ENCODE assay signal across 18 cellular contexts in genomic region chr9:137267933-137268355, GRCh38. TPM values are rescaled to one million over a fixed set of nuclear protein-coding genes. Genes with fewer than 3 reads are reported as not detected.
DNase-seq lines count a peak whose midpoint lies in the region; ATAC-seq, FAIRE-seq and TF ChIP-seq lines count a peak whose summit lies in the region.
"Had no signal": no experiment of that assay in that cellular context is flagged by ENCODE, and none has a peak within 500 bp of the region (broad histone marks: within the 10 kb centered on the region; RNA-seq: fewer than 3 reads in every experiment).

No MANE protein-coding gene starts in this region.

- H3K4me2 ChIP-seq in K562 (ENCODE audit: insufficient read depth, low read length): no peak overlapping the region; the same call in 1 of the 2 replicates
- no peak overlapping the region for H3K4me2 ChIP-seq in neuronal stem cell (ENCODE audit: insufficient read depth, low read length, poor library complexity, severe bottlenecking)

- no TSS peak for BruUV-seq in K562 (replicated peaks; lab: Mats Ljungman, UMichigan)

- H3K4ac ChIP-seq in neuronal stem cell (ENCODE audit: low read length): no peak overlapping the region

- H3K27me3 ChIP-seq in K562 (ENCODE audit: control insufficient read depth in 2 of 2, insufficient read depth in 2 of 2, low read length in 2 of 2) (no peaks in the 10 kb centered on the region), gastrocnemius medialis (no peaks in the 10 kb centered on the region), neuronal stem cell (ENCODE audit: control insufficient read depth in 3 of 3, insufficient read depth in 3 of 3, low read depth in 1 of 3, low read length in 3 of 3) (no peaks in the 10 kb centered on the region)

- TF ChIP-seq CTCF in K562 (IDR thresholded peaks at IDR 0.05 in 2 of 3, conservative IDR thresholded peaks at IDR 0.05 in 1 of 3; ENCODE audit: insufficient read depth in 2 of 3, low read depth in 1 of 3, low read length in 3 of 3) (no peak), gastrocnemius medialis (IDR thresholded peaks at IDR 0.05 in 4 of 5, conservative IDR thresholded peaks at IDR 0.05 in 1 of 5) (no peak)

- WGBS in K562 (ENCODE audit: insufficient coverage, low coverage, missing lambda C conversion rate): 70% methylated on average over 4 of the region's 6 CpGs
- no CpG with 5 or more reads among the region's 6 CpGs for WGBS in neuronal stem cell (ENCODE audit: extremely low coverage in 2 of 2, insufficient read length in 2 of 2, insufficient replicate concordance in 1 of 2), 2 donors

- FAIRE-seq in K562 (lab: Jason Lieb, UNC): no peak
- FAIRE-seq: HTR-8/SVneo had no signal

- peaks cover 8% of the 10 kb centered on the region for H3K79me1 ChIP-seq in neuronal stem cell (ENCODE audit: low read depth, low read length)

- peaks cover 80% of the 10 kb centered on the region for H3K36me3 ChIP-seq in K562 (ENCODE audit: control insufficient read depth, insufficient read depth, low read length)
- peaks cover 0 to 41% of the 10 kb centered on the region in 2 donors for H3K36me3 ChIP-seq in gastrocnemius medialis
- H3K36me3 ChIP-seq in neuronal stem cell (replicated peaks in 1 of 2; ENCODE audit: control insufficient read depth in 2 of 2, insufficient read depth in 2 of 2, low read length in 2 of 2): peaks cover 43 to 88% of the 10 kb centered on the region in 2 donors

- no peak overlapping the region for H3K18ac ChIP-seq in neuronal stem cell (ENCODE audit: low read length)

- H3K4me1 ChIP-seq in K562 (replicated peaks in 1 of 2; ENCODE audit: control insufficient read depth in 2 of 2, insufficient read depth in 2 of 2, low read length in 2 of 2) (peaks cover 20 to 66% of the 10 kb centered on the region in 2 experiments), gastrocnemius medialis (peaks cover 24 to 27% of the 10 kb centered on the region in 2 donors), neuronal stem cell (ENCODE audit: control insufficient read depth in 2 of 2, insufficient read depth in 1 of 2, low read depth in 1 of 2, low read length in 2 of 2) (no peaks in the 10 kb centered on the region)

- H3K79me2 ChIP-seq in K562 (ENCODE audit: control insufficient read depth, insufficient read depth, low read length): peaks cover 10% of the 10 kb centered on the region; the same call in 2 of the 3 replicates

- H3K23ac ChIP-seq in neuronal stem cell (ENCODE audit: low read depth, low read length, poor library complexity): no peak overlapping the region

- no peak overlapping the region for H2BK120ac ChIP-seq in neuronal stem cell (ENCODE audit: low read depth, low read length)

- H3K9me3 Mint-ChIP-seq in stimulated activated naive CD8-positive, alpha-beta T cell treated with anti-CD3 and anti-CD28 coated beads, Interleukin-15, amount 100 ng/mL, for 72 hours: no peaks in the 10 kb centered on the region
- H3K9me3 Mint-ChIP-seq: immature natural killer cell had no signal

- TF ChIP-seq RAD21 in K562 (CRISPR knock-in tag; conservative IDR thresholded peaks at IDR 0.05 in 1 of 2, IDR thresholded peaks at IDR 0.05 in 1 of 2): no peak

- H3K4me3 Mint-ChIP-seq in stimulated activated naive CD8-positive, alpha-beta T cell treated with anti-CD3 and anti-CD28 coated beads, Interleukin-15, amount 100 ng/mL, for 72 hours: no peak overlapping the region
- H3K4me3 Mint-ChIP-seq: immature natural killer cell had no signal

- no peaks in the 10 kb centered on the region for H3K9me1 ChIP-seq in K562 (ENCODE audit: control insufficient read depth, insufficient read depth, low read length)

- H3K4me1 Mint-ChIP-seq in stimulated activated naive CD8-positive, alpha-beta T cell treated with anti-CD3 and anti-CD28 coated beads, Interleukin-15, amount 100 ng/mL, for 72 hours: peaks cover 25% of the 10 kb centered on the region

- no peak overlapping the region for H4K91ac ChIP-seq in neuronal stem cell (ENCODE audit: low read depth, low read length, poor library complexity)

- no peaks in the 10 kb centered on the region for H4K20me1 ChIP-seq in K562 (replicated peaks; ENCODE audit: control insufficient read depth, insufficient read depth, low read length)

- ATAC-seq in HG03175 (IDR thresholded peaks at IDR 0.05; ENCODE audit: unreplicated experiment) (peak; percentile 40), K562 (peak; percentile 70), gastrocnemius medialis (no peak), HG03045 (IDR thresholded peaks at IDR 0.05; ENCODE audit: unreplicated experiment) (no peak)
- ATAC-seq in stimulated activated naive CD8-positive, alpha-beta T cell treated with anti-CD3 and anti-CD28 coated beads, Interleukin-15, amount 100 ng/mL, for 72 hours: no peak

- H3K4me3 ChIP-seq in K562 (no peak overlapping the region), gastrocnemius medialis (peak overlapping the region; percentile 59 to 60 (median 60)), neuronal stem cell (ENCODE audit: low read length in 2 of 2) (no peak overlapping the region)

- no peak overlapping the region for H2BK15ac ChIP-seq in neuronal stem cell (ENCODE audit: low read length)

- in situ Hi-C loops in K562 (cut with MboI) (no loop called here), gastrocnemius medialis (cut with MboI; ENCODE audit: low sequenced_read_pairs in 4 of 4) (no loop called here)

- H3K9me3 ChIP-seq in K562 (replicated peaks; ENCODE audit: control insufficient read depth, insufficient read depth, low read depth, low read length) (no peaks in the 10 kb centered on the region), gastrocnemius medialis (no peaks in the 10 kb centered on the region), neuronal stem cell (replicated peaks in 1 of 2; ENCODE audit: control insufficient read depth in 2 of 2, insufficient read depth in 1 of 2, low read depth in 1 of 2, low read length in 2 of 2) (no peaks in the 10 kb centered on the region)

- no peak overlapping the region for H3K14ac ChIP-seq in neuronal stem cell (ENCODE audit: low read length)

- no peak overlapping the region for H2AK5ac ChIP-seq in neuronal stem cell (ENCODE audit: low read depth, low read length)

- CTCF ChIA-PET in K562 (lab: Yijun Ruan, JAX; ENCODE audit: low intra/inter-chr PET ratio): no interaction called here

- H3K27ac Mint-ChIP-seq in stimulated activated naive CD8-positive, alpha-beta T cell treated with anti-CD3 and anti-CD28 coated beads, Interleukin-15, amount 100 ng/mL, for 72 hours: peak overlapping the region in 1 of 2 donors; percentile 83

- H2AFZ ChIP-seq in K562 (ENCODE audit: low read depth, low read length) (no peak overlapping the region), neuronal stem cell (ENCODE audit: low read length) (no peak overlapping the region)

- POLR2A ChIA-PET in K562 (lab: Yijun Ruan, JAX): interaction anchor here (0.5 to 4.2 kb wide), 5 partner anchors 9 to 34 kb away, joined by 3 to 23 read pairs (median 4); partner anchors contain the start of genes NRARP, TOR4A and TUBB4B

- intact Hi-C loops in K562 (cut with micrococcal nuclease) (no loop called here), gastrocnemius medialis (cut with DNase I; ENCODE audit: low total_unique reads) (loop anchor here (2.0 to 5.0 kb wide), 2 partner anchors 27 to 46 kb away; partner anchors contain the start of genes RNF208 and TUBB4B)

- DNase-seq in GF-D8 (lab: John Stamatoyannopoulos, UW): peak; percentile 68
- DNase-seq in K562 (ENCODE audit: extremely low read depth in 1 of 4, low spot score in 3 of 4): peak in 1 of 4 experiments; percentile 42
- DNase-seq in gastrocnemius medialis: no peak
- no peak for DNase-seq in stimulated activated naive CD8-positive, alpha-beta T cell treated with anti-CD3 and anti-CD28 coated beads, Interleukin-15, amount 100 ng/mL, for 72 hours
- DNase-seq in neuronal stem cell (ENCODE audit: low spot score): no peak
- DNase-seq: activated CD8-positive, alpha-beta memory T cell treated with anti-CD3 and anti-CD28 coated beads, Interleukin-2, amount 50 U/mL, for 4 hours; cortex of kidney; immature natural killer cell; NCI-H1436; NCI-H526 treated with DMSO at 0.1 percent for 48 hours; retina; SHP77 had no signal

- no peak for TF ChIP-seq EP300 in K562 (IDR thresholded peaks at IDR 0.05; ENCODE audit: low read length)

- H4K8ac ChIP-seq in neuronal stem cell (ENCODE audit: low read depth, low read length): no peak overlapping the region

- H3K9ac ChIP-seq in K562 (ENCODE audit: insufficient read depth in 1 of 2, low read depth in 2 of 2, low read length in 2 of 2): peak overlapping the region in 1 of 2 experiments; percentile 53; a peak in 1 of 4 replicates
- H3K9ac ChIP-seq in neuronal stem cell (ENCODE audit: low read depth, low read length, poor library complexity): no peak overlapping the region

- no peak for TF ChIP-seq POLR2A in K562 (conservative IDR thresholded peaks at IDR 0.05)
- TF ChIP-seq POLR2A in gastrocnemius medialis (IDR thresholded peaks at IDR 0.05): no peak

- no peak overlapping the region for H2BK5ac ChIP-seq in neuronal stem cell (ENCODE audit: low read length)

- no peak overlapping the region for H2BK12ac ChIP-seq in neuronal stem cell (ENCODE audit: low read length)

- no peaks in the 10 kb centered on the region for H3K27me3 Mint-ChIP-seq in stimulated activated naive CD8-positive, alpha-beta T cell treated with anti-CD3 and anti-CD28 coated beads, Interleukin-15, amount 100 ng/mL, for 72 hours

- H3K27ac ChIP-seq in K562 (ENCODE audit: extremely low read depth, low read depth, low read length): peak overlapping the region; percentile 71; the same call in 2 of the 3 replicates
- peak overlapping the region; percentile 88 to 94 (median 92) for H3K27ac ChIP-seq in gastrocnemius medialis
- H3K27ac ChIP-seq in neuronal stem cell (replicated peaks; ENCODE audit: low read length): no peak overlapping the region

RNA-seq across cellular contexts. Expression of gene TOR4A, which starts 9.6 kb away (rescaled TPM):
- total RNA-seq in K562 (2011; cell fraction: chromatin; rRNA removed; ENCODE audit: low replicate concordance): 16.4 and 68.0 TPM in 2 replicates
- total RNA-seq in K562 (2011; cell fraction: nucleolus; rRNA removed): 100 and 103 TPM in 2 replicates
- total RNA-seq in K562 (2011; cell fraction: nucleoplasm; rRNA removed): 32.4 and 39.2 TPM in 2 replicates
- total RNA-seq in K562 (2014; rRNA removed) (38.5 and 46.9 TPM in 2 replicates), K562 (2014; rRNA removed; fragmentation: Illumina TruSeq; extraction: Trizol) (3.4 and 4.6 TPM in 2 replicates), K562 (2015; rRNA removed; fragmentation: Illumina TruSeq; extraction: Trizol) (14.8 and 16.4 TPM in 2 replicates), K562 (2021) (45.8 and 49.2 TPM in 2 replicates), gastrocnemius medialis (1 to 10 TPM; 1.2 to 2.8 (median 1.7) TPM)
- polyA plus RNA-seq in K562 (2011; rRNA removed) (8.6 and 13.0 TPM in 2 replicates), K562 (2014; fragmentation: Illumina TruSeq; extraction: Trizol) (8.8 and 14.8 TPM in 2 replicates), K562 (2014; fragmentation: Nextera tagmentation; extraction: Ambion mirVana) (1 to 10 TPM; 3.9 to 7.0 TPM), K562 (2014; rRNA removed) (23.9 and 27.3 TPM in 2 replicates)
- polyA plus RNA-seq in K562 (2011; cell fraction: cytosol; rRNA removed): 18.4 and 58.5 TPM in 2 replicates
- polyA plus RNA-seq in K562 (2011; cell fraction: nucleus; rRNA removed): 14.8 and 30.5 TPM in 2 replicates
- 20.5 and 29.0 TPM in 2 replicates for polyA plus RNA-seq in K562 (2012)
- polyA minus RNA-seq in K562 (2011; rRNA and poly(A)+ RNA removed): 2.8 and 4.9 TPM in 2 replicates
- 27.4 and 32.4 TPM in 2 replicates for polyA minus RNA-seq in K562 (2011; cell fraction: cytosol; rRNA and poly(A)+ RNA removed)
- 13.6 and 14.0 TPM in 2 replicates for polyA minus RNA-seq in K562 (2011; cell fraction: nucleus; rRNA and poly(A)+ RNA removed)
- 3.1 TPM for polyA plus RNA-seq in neuronal stem cell (2013, experiment 1 of 2)
- polyA plus RNA-seq in neuronal stem cell (2013, experiment 2 of 2): 3.0 TPM

RNA-seq across cellular contexts. Expression of gene NELFB, which starts 12.8 kb away (rescaled TPM):
- total RNA-seq in K562 (2011; cell fraction: chromatin; rRNA removed; ENCODE audit: low replicate concordance): 20.6 and 61.7 TPM in 2 replicates
- 48.5 and 57.8 TPM in 2 replicates for total RNA-seq in K562 (2011; cell fraction: nucleolus; rRNA removed)
- total RNA-seq in K562 (2011; cell fraction: nucleoplasm; rRNA removed): 24.1 and 26.4 TPM in 2 replicates
- 50.0 and 57.8 TPM in 2 replicates for total RNA-seq in K562 (2014; rRNA removed)
- total RNA-seq in K562 (2014; rRNA removed; fragmentation: Illumina TruSeq; extraction: Trizol): 13.8 and 17.6 TPM in 2 replicates
- 29.7 and 30.5 TPM in 2 replicates for total RNA-seq in K562 (2015; rRNA removed; fragmentation: Illumina TruSeq; extraction: Trizol)
- 81.2 and 84.0 TPM in 2 replicates for total RNA-seq in K562 (2021)
- polyA plus RNA-seq in K562 (2011; rRNA removed): 38.3 and 49.6 TPM in 2 replicates
- 51.9 and 81.6 TPM in 2 replicates for polyA plus RNA-seq in K562 (2011; cell fraction: cytosol; rRNA removed)
- polyA plus RNA-seq in K562 (2011; cell fraction: nucleus; rRNA removed): 55.4 and 66.0 TPM in 2 replicates
- 61.8 and 81.8 TPM in 2 replicates for polyA plus RNA-seq in K562 (2012)
- 28.4 and 52.9 TPM in 2 replicates for polyA plus RNA-seq in K562 (2014; fragmentation: Illumina TruSeq; extraction: Trizol)
- polyA plus RNA-seq in K562 (2014; fragmentation: Nextera tagmentation; extraction: Ambion mirVana): under 1 TPM; 0.24 to 0.49 TPM
- polyA plus RNA-seq in K562 (2014; rRNA removed): 56.2 and 57.1 TPM in 2 replicates
- 22.0 and 33.8 TPM in 2 replicates for polyA minus RNA-seq in K562 (2011; rRNA and poly(A)+ RNA removed)
- polyA minus RNA-seq in K562 (2011; cell fraction: cytosol; rRNA and poly(A)+ RNA removed): 41.6 and 47.4 TPM in 2 replicates
- 11.4 and 18.9 TPM in 2 replicates for polyA minus RNA-seq in K562 (2011; cell fraction: nucleus; rRNA and poly(A)+ RNA removed)
- 10 to 100 TPM; 21.6 to 61.5 (median 39.4) TPM for total RNA-seq in gastrocnemius medialis
- 45.7 TPM for polyA plus RNA-seq in neuronal stem cell (2013, experiment 1 of 2)
- 46.2 TPM for polyA plus RNA-seq in neuronal stem cell (2013, experiment 2 of 2)

RNA-seq across cellular contexts. Expression of gene STPG3, which starts 16.9 kb away (rescaled TPM):
- total RNA-seq in K562 (2011; cell fraction: chromatin; rRNA removed; ENCODE audit: low replicate concordance): not detected in 2 replicates
- not detected in 2 replicates for total RNA-seq in K562 (2011; cell fraction: nucleolus; rRNA removed)
- not detected in 2 replicates for total RNA-seq in K562 (2011; cell fraction: nucleoplasm; rRNA removed)
- total RNA-seq in K562 (2014; rRNA removed) (not detected in 2 replicates), K562 (2014; rRNA removed; fragmentation: Illumina TruSeq; extraction: Trizol) (not detected in 2 replicates), K562 (2015; rRNA removed; fragmentation: Illumina TruSeq; extraction: Trizol) (not detected in 2 replicates), K562 (2021) (not detected in 2 replicates), gastrocnemius medialis (not detected)
- polyA plus RNA-seq in K562 (2011; rRNA removed) (not detected in 2 replicates), K562 (2014; fragmentation: Illumina TruSeq; extraction: Trizol) (not detected in 2 replicates), K562 (2014; fragmentation: Nextera tagmentation; extraction: Ambion mirVana) (not detected), K562 (2014; rRNA removed) (not detected in 2 replicates)
- not detected in 2 replicates for polyA plus RNA-seq in K562 (2011; cell fraction: cytosol; rRNA removed)
- not detected in 2 replicates for polyA plus RNA-seq in K562 (2011; cell fraction: nucleus; rRNA removed)
- 1.4 TPM in 2 replicates for polyA plus RNA-seq in K562 (2012)
- not detected in 2 replicates for polyA minus RNA-seq in K562 (2011; rRNA and poly(A)+ RNA removed)
- polyA minus RNA-seq in K562 (2011; cell fraction: cytosol; rRNA and poly(A)+ RNA removed): not detected in 2 replicates
- polyA minus RNA-seq in K562 (2011; cell fraction: nucleus; rRNA and poly(A)+ RNA removed): 0.44 TPM in 1 of 2 replicates, not detected in the other
- 0.07 TPM for polyA plus RNA-seq in neuronal stem cell (2013, experiment 1 of 2)
- polyA plus RNA-seq in neuronal stem cell (2013, experiment 2 of 2): not detected
- total RNA-seq: H4, mucosa of gallbladder, subcutaneous adipose tissue had no signal
- polyA plus RNA-seq: immature natural killer cell had no signal

RNA-seq across cellular contexts. Expression of gene TUBB4B, which starts 26.9 kb away (rescaled TPM):
- 122 and 317 TPM in 2 replicates for total RNA-seq in K562 (2011; cell fraction: chromatin; rRNA removed; ENCODE audit: low replicate concordance)
- 269 and 300 TPM in 2 replicates for total RNA-seq in K562 (2011; cell fraction: nucleolus; rRNA removed)
- total RNA-seq in K562 (2011; cell fraction: nucleoplasm; rRNA removed): 142 and 195 TPM in 2 replicates
- total RNA-seq in K562 (2014; rRNA removed) (264 and 325 TPM in 2 replicates), K562 (2014; rRNA removed; fragmentation: Illumina TruSeq; extraction: Trizol) (86.3 and 117 TPM in 2 replicates), K562 (2015; rRNA removed; fragmentation: Illumina TruSeq; extraction: Trizol) (287 and 291 TPM in 2 replicates), K562 (2021) (425 and 437 TPM in 2 replicates), gastrocnemius medialis (100 to 1,000 TPM; 222 to 495 (median 363) TPM)
- polyA plus RNA-seq in K562 (2011; rRNA removed) (268 and 271 TPM in 2 replicates), K562 (2014; fragmentation: Illumina TruSeq; extraction: Trizol) (393 and 490 TPM in 2 replicates), K562 (2014; fragmentation: Nextera tagmentation; extraction: Ambion mirVana) (10 to 100 TPM; 24.1 to 51.3 TPM), K562 (2014; rRNA removed) (426 and 443 TPM in 2 replicates)
- polyA plus RNA-seq in K562 (2011; cell fraction: cytosol; rRNA removed): 337 and 660 TPM in 2 replicates
- polyA plus RNA-seq in K562 (2011; cell fraction: nucleus; rRNA removed): 333 and 371 TPM in 2 replicates
- 429 and 432 TPM in 2 replicates for polyA plus RNA-seq in K562 (2012)
- 130 and 204 TPM in 2 replicates for polyA minus RNA-seq in K562 (2011; rRNA and poly(A)+ RNA removed)
- 222 and 247 TPM in 2 replicates for polyA minus RNA-seq in K562 (2011; cell fraction: cytosol; rRNA and poly(A)+ RNA removed)
- 108 and 161 TPM in 2 replicates for polyA minus RNA-seq in K562 (2011; cell fraction: nucleus; rRNA and poly(A)+ RNA removed)
- polyA plus RNA-seq in neuronal stem cell (2013, experiment 1 of 2): 358 TPM
- 354 TPM for polyA plus RNA-seq in neuronal stem cell (2013, experiment 2 of 2)

RNA-seq across cellular contexts. Expression of gene NRARP, which starts 34.1 kb away (rescaled TPM):
- 6.4 and 15.4 TPM in 2 replicates for total RNA-seq in K562 (2011; cell fraction: chromatin; rRNA removed; ENCODE audit: low replicate concordance)
- total RNA-seq in K562 (2011; cell fraction: nucleolus; rRNA removed): 16.8 and 18.8 TPM in 2 replicates
- 11.7 and 13.1 TPM in 2 replicates for total RNA-seq in K562 (2011; cell fraction: nucleoplasm; rRNA removed)
- 19.1 and 25.9 TPM in 2 replicates for total RNA-seq in K562 (2014; rRNA removed)
- 1.6 and 2.0 TPM in 2 replicates for total RNA-seq in K562 (2014; rRNA removed; fragmentation: Illumina TruSeq; extraction: Trizol)
- total RNA-seq in K562 (2015; rRNA removed; fragmentation: Illumina TruSeq; extraction: Trizol): 3.3 and 4.0 TPM in 2 replicates
- total RNA-seq in K562 (2021): 24.5 and 29.5 TPM in 2 replicates
- polyA plus RNA-seq in K562 (2011; rRNA removed): 5.2 and 7.6 TPM in 2 replicates
- 10.4 and 26.9 TPM in 2 replicates for polyA plus RNA-seq in K562 (2011; cell fraction: cytosol; rRNA removed)
- 13.1 and 17.8 TPM in 2 replicates for polyA plus RNA-seq in K562 (2011; cell fraction: nucleus; rRNA removed)
- 6.1 and 8.4 TPM in 2 replicates for polyA plus RNA-seq in K562 (2012)
- polyA plus RNA-seq in K562 (2014; fragmentation: Illumina TruSeq; extraction: Trizol): 6.2 and 7.2 TPM in 2 replicates
- not detected for polyA plus RNA-seq in K562 (2014; fragmentation: Nextera tagmentation; extraction: Ambion mirVana)
- 13.8 and 17.8 TPM in 2 replicates for polyA plus RNA-seq in K562 (2014; rRNA removed)
- 1.3 and 1.8 TPM in 2 replicates for polyA minus RNA-seq in K562 (2011; rRNA and poly(A)+ RNA removed)
- 9.5 and 11.2 TPM in 2 replicates for polyA minus RNA-seq in K562 (2011; cell fraction: cytosol; rRNA and poly(A)+ RNA removed)
- polyA minus RNA-seq in K562 (2011; cell fraction: nucleus; rRNA and poly(A)+ RNA removed): 9.2 and 12.6 TPM in 2 replicates
- 1 to 10 TPM; 1.9 to 5.4 (median 3.4) TPM for total RNA-seq in gastrocnemius medialis
- 51.2 TPM for polyA plus RNA-seq in neuronal stem cell (2013, experiment 1 of 2)
- 51.6 TPM for polyA plus RNA-seq in neuronal stem cell (2013, experiment 2 of 2)

Comparison
In these comparisons a context has a peak if more than half of its experiments do, and no peak if none do; other contexts are left out.
1. ATAC-seq: peak in HG03175 (single experiment) and K562 (single experiment); none in gastrocnemius medialis (0 of 2), stimulated activated naive CD8-positive, alpha-beta T cell treated with anti-CD3 and anti-CD28 coated beads, Interleukin-15, amount 100 ng/mL, for 72 hours (single experiment) and HG03045 (single experiment).
2. H3K4me3 ChIP-seq: peak in gastrocnemius medialis (4 of 4); none in K562 (single experiment) and neuronal stem cell (0 of 2).